In genomic region chr5:178768371-178769260, GRCh38 we compare ENCODE assay signal across 20 cellular contexts. TPM values are rescaled to one million over a fixed set of nuclear protein-coding genes. Genes with fewer than 3 reads are reported as not detected.
DNase-seq lines count a peak whose midpoint lies in the region; ATAC-seq and TF ChIP-seq lines count a peak whose summit lies in the region.
"Had no signal": no experiment of that assay in that cellular context is flagged by ENCODE, and none has a peak within 500 bp of the region (broad histone marks: within the 10 kb centered on the region; RNA-seq: fewer than 3 reads in every experiment).

No MANE protein-coding gene starts in this region.

- no peak overlapping the region for H2BK15ac ChIP-seq in neuronal stem cell (ENCODE audit: low read length)

- no peak for ATAC-seq in GM18873 (IDR thresholded peaks at IDR 0.05; ENCODE audit: low FRiP score, unreplicated experiment)
- ATAC-seq: CD8-positive, alpha-beta T cell; HCT116 had no signal

- no peak overlapping the region for H2BK12ac ChIP-seq in neuronal stem cell (ENCODE audit: low read length)

- POLR2A ChIA-PET in PC-9 (lab: Charles Lee; ENCODE audit: unreplicated experiment), result no interaction called here

- no peaks in the 10 kb centered on the region for H3K79me1 ChIP-seq in neuronal stem cell (ENCODE audit: low read depth, low read length)

- H3K18ac ChIP-seq in neuronal stem cell (ENCODE audit: low read length), result no peak overlapping the region

- no peak overlapping the region for H4K91ac ChIP-seq in neuronal stem cell (ENCODE audit: low read depth, low read length, poor library complexity)

- H3K14ac ChIP-seq in neuronal stem cell (ENCODE audit: low read length), result peak overlapping the region; percentile 66

- no peaks in the 10 kb centered on the region for H3K79me2 ChIP-seq in PC-9 (ENCODE audit: low read depth)

- H2AFZ ChIP-seq in neuronal stem cell (ENCODE audit: low read length) (no peak overlapping the region), PC-9 (no peak overlapping the region)
- H2AFZ ChIP-seq: GM23338 had no signal

- H4K20me1 ChIP-seq in PC-9 (ENCODE audit: insufficient read depth), result no peaks in the 10 kb centered on the region
- H4K20me1 ChIP-seq: BLaER1 had no signal

- H3K27ac ChIP-seq in neuronal stem cell (replicated peaks; ENCODE audit: low read length), result no peak overlapping the region
- H3K27ac ChIP-seq in sigmoid colon, result no peak overlapping the region
- no peak overlapping the region for H3K27ac ChIP-seq in PC-9
- H3K27ac ChIP-seq: 22Rv1, BLaER1, C4-2B had no signal

- H3K4me1 ChIP-seq in neuronal stem cell (ENCODE audit: control insufficient read depth in 2 of 2, insufficient read depth in 1 of 2, low read depth in 1 of 2, low read length in 2 of 2) (no peaks in the 10 kb centered on the region), sigmoid colon (no peaks in the 10 kb centered on the region), PC-9 (replicated peaks; ENCODE audit: insufficient read depth) (no peaks in the 10 kb centered on the region)
- H3K4me1 ChIP-seq: BLaER1, Caco-2 had no signal

- no peak overlapping the region for H3K4me3 Mint-ChIP-seq in immature natural killer cell
- H3K4me3 Mint-ChIP-seq: B cell; CD4-positive, CD25-positive, alpha-beta regulatory T cell; CD8-positive, alpha-beta T cell; GM23338; H9 had no signal

- H3K9ac ChIP-seq in neuronal stem cell (ENCODE audit: low read depth, low read length, poor library complexity), result no peak overlapping the region
- H3K9ac ChIP-seq: BLaER1 had no signal

- DNase-seq in activated effector memory CD4-positive, alpha-beta T cell treated with anti-CD3 and anti-CD28 coated beads, Interleukin-2, amount 50 U/mL, for 16 hours, result peak; percentile 58
- DNase-seq in activated effector memory CD4-positive, alpha-beta T cell treated with Interleukin-2 at 50 U/mL for 16 hours, result no peak
- DNase-seq in neuronal stem cell (ENCODE audit: low spot score) (no peak), sigmoid colon (peak; percentile 48), immature natural killer cell (no peak), hippocampal formation (lab: John Stamatoyannopoulos, UW) (no peak), PC-9 (no peak)
- DNase-seq: CD4-positive, CD25-positive, alpha-beta regulatory T cell; CD8-positive, alpha-beta T cell; DMS153; DND-41; H9 had no signal

- no peaks in the 10 kb centered on the region for H3F3A ChIP-seq in PC-9 (ENCODE audit: insufficient read depth, low read depth)

- H3K4me2 ChIP-seq in neuronal stem cell (ENCODE audit: insufficient read depth, low read length, poor library complexity, severe bottlenecking) (no peak overlapping the region), PC-9 (no peak overlapping the region)
- H3K4me2 ChIP-seq: BLaER1, GM23338 had no signal

- H3K9me3 Mint-ChIP-seq in immature natural killer cell, result no peaks in the 10 kb centered on the region

- CTCF ChIA-PET in PC-9 (lab: Charles Lee), result no interaction called here

- no peak overlapping the region for H2BK120ac ChIP-seq in neuronal stem cell (ENCODE audit: low read depth, low read length)

- TF ChIP-seq CTCF in sigmoid colon (IDR thresholded peaks at IDR 0.05), result no peak
- TF ChIP-seq CTCF in PC-9 (conservative IDR thresholded peaks at IDR 0.05), result no peak

- H3K9me3 ChIP-seq in neuronal stem cell (replicated peaks in 1 of 2; ENCODE audit: control insufficient read depth in 2 of 2, insufficient read depth in 1 of 2, low read depth in 1 of 2, low read length in 2 of 2), result peaks cover 0 to 22% of the 10 kb centered on the region in 2 donors
- peaks cover 0 to 4% (median 0%) of the 10 kb centered on the region in 4 donors for H3K9me3 ChIP-seq in sigmoid colon
- no peaks in the 10 kb centered on the region for H3K9me3 ChIP-seq in PC-9 (ENCODE audit: insufficient read depth, low read depth)
- H3K9me3 ChIP-seq: Caco-2 had no signal

- H3K9me2 ChIP-seq in PC-9 (ENCODE audit: insufficient read depth), result no peaks in the 10 kb centered on the region

- intact Hi-C loops in sigmoid colon (cut with DNase I) (no loop called here), PC-9 (cut with micrococcal nuclease; ENCODE audit: unreplicated experiment) (no loop called here)

- H3K27me3 ChIP-seq in neuronal stem cell (ENCODE audit: control insufficient read depth in 3 of 3, insufficient read depth in 3 of 3, low read depth in 1 of 3, low read length in 3 of 3) (no peaks in the 10 kb centered on the region), sigmoid colon (no peaks in the 10 kb centered on the region), PC-9 (ENCODE audit: insufficient read depth, low read depth) (no peaks in the 10 kb centered on the region)
- H3K27me3 ChIP-seq: BLaER1 had no signal

- H2AK5ac ChIP-seq in neuronal stem cell (ENCODE audit: low read depth, low read length), result no peak overlapping the region

- H3K27me3 Mint-ChIP-seq in immature natural killer cell (ENCODE audit: low read depth in 3 of 3), result peaks cover 0 to 2% (median 0%) of the 10 kb centered on the region in 3 donors
- H3K27me3 Mint-ChIP-seq: CD4-positive, CD25-positive, alpha-beta regulatory T cell had no signal

- no CpG with 5 or more reads among the region's 24 CpGs for WGBS in neuronal stem cell (ENCODE audit: extremely low coverage in 2 of 2, insufficient read length in 2 of 2, insufficient replicate concordance in 1 of 2), 2 donors
- 88 to 89% methylated on average over 24 of the region's 24 CpGs for WGBS in sigmoid colon, 2 donors

- no peaks in the 10 kb centered on the region for H3K36me3 Mint-ChIP-seq in immature natural killer cell
- H3K36me3 Mint-ChIP-seq: CD4-positive, CD25-positive, alpha-beta regulatory T cell; CD8-positive, alpha-beta T cell had no signal

- no peak overlapping the region for H2BK5ac ChIP-seq in neuronal stem cell (ENCODE audit: low read length)

- no peak for TF ChIP-seq EP300 in sigmoid colon (IDR thresholded peaks at IDR 0.05)

- H3K4me1 Mint-ChIP-seq in immature natural killer cell, result no peaks in the 10 kb centered on the region
- H3K4me1 Mint-ChIP-seq: B cell; CD4-positive, CD25-positive, alpha-beta regulatory T cell; GM23338; H9 had no signal

- H3K4me3 ChIP-seq in neuronal stem cell (ENCODE audit: low read length in 2 of 2), result no peak overlapping the region
- no peak overlapping the region for H3K4me3 ChIP-seq in sigmoid colon
- no peak overlapping the region for H3K4me3 ChIP-seq in PC-9
- H3K4me3 ChIP-seq: BLaER1, GM23338 had no signal

- no TSS peak for BruUV-seq in PC-9 (replicated peaks; lab: Mats Ljungman, UMichigan)

- no peak for TF ChIP-seq POLR2A in sigmoid colon (IDR thresholded peaks at IDR 0.05)

- H3K36me3 ChIP-seq in neuronal stem cell (replicated peaks in 1 of 2; ENCODE audit: control insufficient read depth in 2 of 2, insufficient read depth in 2 of 2, low read length in 2 of 2), result no peaks in the 10 kb centered on the region
- no peaks in the 10 kb centered on the region for H3K36me3 ChIP-seq in sigmoid colon
- H3K36me3 ChIP-seq in PC-9 (ENCODE audit: low read depth), result no peaks in the 10 kb centered on the region
- H3K36me3 ChIP-seq: BLaER1 had no signal

- no peak overlapping the region for H3K23ac ChIP-seq in neuronal stem cell (ENCODE audit: low read depth, low read length, poor library complexity)

- no peak overlapping the region for H3K27ac Mint-ChIP-seq in immature natural killer cell
- H3K27ac Mint-ChIP-seq: B cell; CD4-positive, CD25-positive, alpha-beta regulatory T cell; CD8-positive, alpha-beta T cell; GM23338; H9 had no signal

- H3K4ac ChIP-seq in neuronal stem cell (ENCODE audit: low read length), result no peak overlapping the region

- H4K8ac ChIP-seq in neuronal stem cell (ENCODE audit: low read depth, low read length), result no peak overlapping the region

RNA-seq across cellular contexts. Expression of gene ZNF354A, which starts 38.2 kb away (rescaled TPM):
- polyA plus RNA-seq in neuronal stem cell (2013, experiment 1 of 2), result 19.3 TPM
- polyA plus RNA-seq in neuronal stem cell (2013, experiment 2 of 2), result 19.3 TPM
- total RNA-seq in sigmoid colon (10 to 100 TPM; 17.8 to 29.4 (median 21.7) TPM), PC-9 (2021) (12.1 and 14.2 TPM in 2 replicates)
- polyA plus RNA-seq in sigmoid colon (1 to 10 TPM; 3.7 to 5.8 (median 4.8) TPM), immature natural killer cell (10 to 100 TPM in 2 of 3 donors, 1 to 10 TPM in 1; 8.4 to 20.1 (median 13.0) TPM)

Comparison
In these comparisons a context has a peak if more than half of its experiments do, and no peak if none do; other contexts are left out.
1. DNase-seq: peak in activated effector memory CD4-positive, alpha-beta T cell treated with anti-CD3 and anti-CD28 coated beads, Interleukin-2, amount 50 U/mL, for 16 hours (single experiment) and sigmoid colon (single experiment); none in activated effector memory CD4-positive, alpha-beta T cell treated with Interleukin-2 at 50 U/mL for 16 hours (single experiment), neuronal stem cell (single experiment), immature natural killer cell (0 of 3), hippocampal formation (0 of 2) and PC-9 (0 of 2).